In genomic region chr3:155079795-155080546, GRCh38 we compare ENCODE assay signal across 8 cellular contexts. TPM values are rescaled to one million over a fixed set of nuclear protein-coding genes. Genes with fewer than 3 reads are reported as not detected.
A peak's percentile ranks its signal among the peaks of the same experiment; 100 is the strongest.
DNase-seq lines count a peak whose midpoint lies in the region; ATAC-seq, FAIRE-seq and TF ChIP-seq lines count a peak whose summit lies in the region.

Gene MME, plus strand, starts transcription at chr3:155080319. Its CDS starts 3,849 bp downstream, at chr3:155084168.

- no peak for ATAC-seq in GM19395 (IDR thresholded peaks at IDR 0.05; ENCODE audit: unreplicated experiment)

- no peaks in the 10 kb centered on the region for H3K27me3 ChIP-seq in liver (ENCODE audit: control insufficient read depth in 4 of 4, insufficient read depth in 4 of 4, low read length in 3 of 4)

- no peaks in the 10 kb centered on the region for H3K9me3 ChIP-seq in liver (ENCODE audit: control insufficient read depth in 4 of 4, low read length in 3 of 4)

- peak within 1 kb of the TSS; percentile 70 to 87 (median 87) for H3K4me3 ChIP-seq in liver (ENCODE audit: low read depth in 1 of 3, low read length in 3 of 3)

- WGBS in liver: 1% methylated on average over 50 of the region's 50 CpGs

- DNase-seq in NCI-H460 (ENCODE audit: extremely low read depth, low read depth): peak; percentile 1
- peak; percentile 54 for DNase-seq in dedifferentiated amniotic fluid mesenchymal stem cell (ENCODE audit: extremely low spot score)
- DNase-seq in pons (ENCODE audit: low spot score): no peak
- no peak for DNase-seq in NCI-H1048 (lab: John Stamatoyannopoulos, UW)

- TF ChIP-seq RAD21 in liver (IDR thresholded peaks at IDR 0.05): peak; percentile 37 to 51

- no peak for TF ChIP-seq CTCF in liver (IDR thresholded peaks at IDR 0.05; ENCODE audit: low read depth, low read length, missing input control)
- no peak for TF ChIP-seq CTCF in subcutaneous adipose tissue (IDR thresholded peaks at IDR 0.05; ENCODE audit: low read depth)

- peak within 1 kb of the TSS in 1 of 2 donors; percentile 25 for H3K27ac ChIP-seq in liver (ENCODE audit: low read depth in 1 of 2, low read length in 2 of 2)

- H3K4me1 ChIP-seq in liver (ENCODE audit: control insufficient read depth in 4 of 4, insufficient read depth in 4 of 4, low read length in 3 of 4): peaks cover 4 to 36% (median 26%) of the 10 kb centered on the region in 4 donors

- FAIRE-seq in G401.6 (lab: Jason Lieb, UNC): peak; percentile 98

- H3K36me3 ChIP-seq in liver (ENCODE audit: control insufficient read depth in 4 of 4, insufficient read depth in 3 of 4, low read depth in 1 of 4, low read length in 3 of 4): no peaks in the 10 kb centered on the region

- peak within 1 kb of the TSS; percentile 16 to 74 for H3K9ac ChIP-seq in liver (ENCODE audit: low read depth in 1 of 2, low read length in 2 of 2)

TF ChIP-seq in liver, 16 proteins besides CTCF, POLR2A, EP300 and RAD21:
- no peak for TF ChIP-seq ZBTB33 (IDR thresholded peaks at IDR 0.05)
- peak; percentile 80 to 87 for TF ChIP-seq HNF4A (conservative IDR thresholded peaks at IDR 0.05)
- no peak for TF ChIP-seq NR2F2 (IDR thresholded peaks at IDR 0.05)
- TF ChIP-seq GABPA (IDR thresholded peaks at IDR 0.05 in 1 of 2, conservative IDR thresholded peaks at IDR 0.05 in 1 of 2): no peak
- no peak for TF ChIP-seq FOXA1 (IDR thresholded peaks at IDR 0.05)
- no peak for TF ChIP-seq JUND (IDR thresholded peaks at IDR 0.05)
- no peak for TF ChIP-seq TAF1 (conservative IDR thresholded peaks at IDR 0.05)
- TF ChIP-seq FOXA2 (IDR thresholded peaks at IDR 0.05): no peak
- no peak for TF ChIP-seq EGR1 (IDR thresholded peaks at IDR 0.05; ENCODE audit: low read depth in 2 of 2)
- peak in 1 of 2 donors; percentile 29 for TF ChIP-seq RXRA (IDR thresholded peaks at IDR 0.05)
- no peak for TF ChIP-seq HNF4G (IDR thresholded peaks at IDR 0.05)
- no peak for TF ChIP-seq REST (IDR thresholded peaks at IDR 0.05)
- no peak for TF ChIP-seq ATF3 (IDR thresholded peaks at IDR 0.05)
- TF ChIP-seq SP1 (IDR thresholded peaks at IDR 0.05): peak; percentile 50
- TF ChIP-seq YY1 (IDR thresholded peaks at IDR 0.05): peak; percentile 56
- no peak for TF ChIP-seq MAX (IDR thresholded peaks at IDR 0.05)

RNA-seq across cellular contexts. Expression of gene MME, which starts in this region (rescaled TPM):
- not detected in 2 replicates for total RNA-seq in NCI-H460 (2014; rRNA removed; shearing (Covaris generic))
- polyA plus RNA-seq in NCI-H460 (2014; cell fraction: nucleus; rRNA removed): not detected in 2 replicates
- total RNA-seq in liver (10 to 100 TPM in 1 of 2 donors, 1 to 10 TPM in 1; 4.9 to 20.7 TPM), subcutaneous adipose tissue (100 to 1,000 TPM; 116 to 408 (median 226) TPM)
- polyA plus RNA-seq in liver: 10 to 100 TPM in 1 of 2 donors, 1 to 10 TPM in 1; 4.1 to 14.0 TPM

Comparison
In these comparisons a context has a peak if more than half of its experiments do, and no peak if none do; other contexts are left out.
1. Peak in DNase-seq in NCI-H460; RNA of the gene not detected or under 1 TPM.